8 cellular contexts compared by ENCODE assay signal in genomic region chr12:56151672-56152131, GRCh38. TPM values are rescaled to one million over a fixed set of nuclear protein-coding genes. Genes with fewer than 3 reads are reported as not detected.
DNase-seq lines count a peak whose midpoint lies in the region; ATAC-seq and TF ChIP-seq lines count a peak whose summit lies in the region.

No MANE protein-coding gene starts in this region.

- H3K36me3 Mint-ChIP-seq in stimulated activated effector memory CD8-positive, alpha-beta T cell treated with anti-CD3 and anti-CD28 coated beads, Interleukin-12 subunit alpha, Interleukin-12 subunit beta, amount 100 ng/mL, for 72 hours, result peaks cover 53% of the 10 kb centered on the region

- no peaks in the 10 kb centered on the region for H3K9me3 Mint-ChIP-seq in stimulated activated effector memory CD8-positive, alpha-beta T cell treated with anti-CD3 and anti-CD28 coated beads, Interleukin-12 subunit alpha, Interleukin-12 subunit beta, amount 100 ng/mL, for 72 hours

- H3K4me1 Mint-ChIP-seq in stimulated activated effector memory CD8-positive, alpha-beta T cell treated with anti-CD3 and anti-CD28 coated beads, Interleukin-12 subunit alpha, Interleukin-12 subunit beta, amount 100 ng/mL, for 72 hours, result peaks cover 54% of the 10 kb centered on the region

- H3K27ac Mint-ChIP-seq in stimulated activated effector memory CD8-positive, alpha-beta T cell treated with anti-CD3 and anti-CD28 coated beads, Interleukin-12 subunit alpha, Interleukin-12 subunit beta, amount 100 ng/mL, for 72 hours, result peak overlapping the region; percentile 98

- DNase-seq in NCI-H1694 (lab: John Stamatoyannopoulos, UW) (peak; percentile 60), coronary artery (ENCODE audit: low spot score) (no peak)
- DNase-seq in activated CD4-positive, alpha-beta T cell treated with anti-CD3 and anti-CD28 coated beads for 1 hour, result peak; percentile 46
- peak; percentile 41 to 82 for DNase-seq in stimulated activated effector memory CD8-positive, alpha-beta T cell treated with anti-CD3 and anti-CD28 coated beads, Interleukin-12 subunit alpha, Interleukin-12 subunit beta, amount 100 ng/mL, for 72 hours (ENCODE audit: low spot score in 2 of 2)

- H3K4me3 ChIP-seq in coronary artery (peak overlapping the region; percentile 71), mononuclear cell (ENCODE audit: low read length) (peak overlapping the region; percentile 71)

- H3K4me1 ChIP-seq in mononuclear cell (ENCODE audit: insufficient read depth, low read length), result peaks cover 34% of the 10 kb centered on the region

- H3K9me3 ChIP-seq in mononuclear cell (ENCODE audit: low read depth, low read length), result no peaks in the 10 kb centered on the region

- TF ChIP-seq CTCF in GM12874 (IDR thresholded peaks at IDR 0.05; ENCODE audit: insufficient read depth, low read depth, low read length) (peak; percentile 52), coronary artery (IDR thresholded peaks at IDR 0.05) (peak; percentile 29)

- ATAC-seq in HG02571 (IDR thresholded peaks at IDR 0.05; ENCODE audit: unreplicated experiment), result peak; percentile 37
- ATAC-seq in stimulated activated effector memory CD8-positive, alpha-beta T cell treated with anti-CD3 and anti-CD28 coated beads, Interleukin-12 subunit alpha, Interleukin-12 subunit beta, amount 100 ng/mL, for 72 hours, result peak; percentile 78
- no peak for ATAC-seq in HG03469 (IDR thresholded peaks at IDR 0.05; ENCODE audit: unreplicated experiment)

- peak overlapping the region; percentile 90 to 94 for H3K27ac ChIP-seq in coronary artery

- H3K27me3 ChIP-seq in mononuclear cell (ENCODE audit: insufficient read depth, low read length), result no peaks in the 10 kb centered on the region

- peak overlapping the region; percentile 87 for H3K4me3 Mint-ChIP-seq in stimulated activated effector memory CD8-positive, alpha-beta T cell treated with anti-CD3 and anti-CD28 coated beads, Interleukin-12 subunit alpha, Interleukin-12 subunit beta, amount 100 ng/mL, for 72 hours

RNA-seq across cellular contexts. Expression of gene MYL6B, which starts 0.7 kb away (rescaled TPM):
- 2.1 TPM for total RNA-seq in mononuclear cell

RNA-seq across cellular contexts. Expression of gene MYL6, which starts 6.5 kb away (rescaled TPM):
- total RNA-seq in mononuclear cell, result 729 TPM

RNA-seq across cellular contexts. Expression of gene ESYT1, which starts 23.6 kb away (rescaled TPM):
- 62.1 TPM for total RNA-seq in mononuclear cell

RNA-seq across cellular contexts. Expression of gene ZC3H10, which starts 33.6 kb away (rescaled TPM):
- total RNA-seq in mononuclear cell, result 8.6 TPM

RNA-seq across cellular contexts. Expression of gene RPL41, which starts 35.3 kb away (rescaled TPM):
- total RNA-seq in mononuclear cell, result 5,493 TPM
